ENCODE assay signal across 10 cellular contexts in the genomic region with DNA sequence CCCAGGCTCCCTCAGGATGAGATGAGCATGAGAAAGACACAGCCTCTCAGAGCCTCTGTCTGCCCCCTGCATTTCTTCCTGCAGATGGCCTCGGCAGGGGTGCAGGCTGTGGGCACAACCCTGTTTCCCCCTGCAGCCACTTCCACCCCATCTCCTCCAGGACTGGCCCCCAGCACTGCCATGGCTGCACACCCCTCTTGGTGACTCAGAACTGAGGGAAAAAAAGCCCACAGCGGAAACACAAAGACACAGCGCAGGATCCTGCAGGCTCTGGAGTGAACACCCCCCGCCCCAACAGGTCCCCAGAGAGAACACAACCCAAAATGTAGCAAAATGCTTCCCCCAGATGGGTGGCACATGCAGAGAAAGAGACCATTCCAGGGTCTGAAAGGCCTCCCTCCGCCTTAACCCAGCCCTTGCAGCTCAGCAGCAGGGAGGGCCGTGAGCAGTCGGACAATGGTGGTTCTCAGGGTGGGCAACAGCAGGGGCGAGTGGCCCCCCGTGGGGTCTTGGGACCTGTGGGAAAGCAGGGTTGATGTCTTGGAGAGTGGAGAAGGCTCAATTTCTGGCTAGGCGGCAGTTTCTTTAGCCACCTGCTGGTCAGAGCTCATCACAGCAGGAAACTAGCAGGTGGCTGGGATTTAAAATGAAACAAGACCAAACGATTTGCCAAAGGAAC. TPM values are rescaled to one million over a fixed set of nuclear protein-coding genes. Genes with fewer than 3 reads are reported as not detected.
A peak's percentile ranks its signal among the peaks of the same experiment; 100 is the strongest.
DNase-seq lines count a peak whose midpoint lies in the region; ATAC-seq, FAIRE-seq and TF ChIP-seq lines count a peak whose summit lies in the region.
"Had no signal": no experiment of that assay in that cellular context is flagged by ENCODE, and none has a peak within 500 bp of the region (broad histone marks: within the 10 kb centered on the region; RNA-seq: fewer than 3 reads in every experiment).

No MANE protein-coding gene starts in this region.

- peaks cover 9% of the 10 kb centered on the region for H3K9me3 Mint-ChIP-seq in activated naive CD4-positive, alpha-beta T cell treated with anti-CD3 and anti-CD28 coated beads, Interleukin-2, amount 10 ng/mL, durations not matched to agents 7 days and 5 days
- H3K9me3 Mint-ChIP-seq in endothelial cell (ENCODE audit: unreplicated experiment): no peaks in the 10 kb centered on the region

- intact Hi-C loops in ovary (cut with DNase I): no loop called here

- no peaks in the 10 kb centered on the region for H3K27me3 Mint-ChIP-seq in activated naive CD4-positive, alpha-beta T cell treated with anti-CD3 and anti-CD28 coated beads, Interleukin-2, amount 10 ng/mL, durations not matched to agents 7 days and 5 days
- H3K27me3 Mint-ChIP-seq in endothelial cell (ENCODE audit: unreplicated experiment): peaks cover 8% of the 10 kb centered on the region

- peak; percentile 43 for DNase-seq in activated naive CD4-positive, alpha-beta T cell treated with anti-CD3 and anti-CD28 coated beads, Interleukin-2, amount 10 ng/mL, durations not matched to agents 7 days and 5 days
- no peak for DNase-seq in activated naive CD4-positive, alpha-beta T cell treated with anti-CD3 and anti-CD28 coated beads, Interleukin-2, amount 50 U/mL, for 16 hours
- peak; percentile 24 for DNase-seq in NCI-H146 (lab: John Stamatoyannopoulos, UW)
- DNase-seq in endothelial cell (ENCODE audit: low spot score): no peak
- DNase-seq in small intestine: peak; percentile 34
- DNase-seq in effector memory CD4-positive, alpha-beta T cell: no peak
- no peak for DNase-seq in ovary
- DNase-seq: GDM1 had no signal

- H3K4me3 Mint-ChIP-seq in activated naive CD4-positive, alpha-beta T cell treated with anti-CD3 and anti-CD28 coated beads, Interleukin-2, amount 10 ng/mL, durations not matched to agents 7 days and 5 days: no peak overlapping the region
- H3K4me3 Mint-ChIP-seq in endothelial cell (ENCODE audit: unreplicated experiment): no peak overlapping the region

- peaks cover 2 to 6% of the 10 kb centered on the region in 2 donors for H3K36me3 ChIP-seq in small intestine (ENCODE audit: control insufficient read depth in 2 of 2, insufficient read depth in 2 of 2, low read length in 2 of 2)
- H3K36me3 ChIP-seq in effector memory CD4-positive, alpha-beta T cell (ENCODE audit: control insufficient read depth, insufficient read depth, low read length): peaks cover 32% of the 10 kb centered on the region
- no peaks in the 10 kb centered on the region for H3K36me3 ChIP-seq in ovary

- H3K27ac ChIP-seq in small intestine (ENCODE audit: low read depth in 1 of 2, low read length in 1 of 2) (no peak overlapping the region), ovary (no peak overlapping the region)
- H3K27ac ChIP-seq in effector memory CD4-positive, alpha-beta T cell (ENCODE audit: insufficient read depth, low read length, poor library complexity, severe bottlenecking): no peak overlapping the region

- H3K36me3 Mint-ChIP-seq in activated naive CD4-positive, alpha-beta T cell treated with anti-CD3 and anti-CD28 coated beads, Interleukin-2, amount 10 ng/mL, durations not matched to agents 7 days and 5 days: peaks cover 31% of the 10 kb centered on the region
- H3K36me3 Mint-ChIP-seq in endothelial cell (ENCODE audit: low read depth, unreplicated experiment): peaks cover 26% of the 10 kb centered on the region

- CTCF ChIA-PET in activated naive CD4-positive, alpha-beta T cell treated with anti-CD3 and anti-CD28 coated beads, Interleukin-2, amount 10 ng/mL, durations not matched to agents 7 days and 5 days (lab: Charles Lee): interaction anchor here (1.3 kb wide), 2 partner anchors 10 to 105 kb away, joined by 3 to 5 read pairs; no protein-coding TSS in a partner anchor

- H3K9me3 ChIP-seq in small intestine (ENCODE audit: control insufficient read depth, low read depth) (no peaks in the 10 kb centered on the region), ovary (no peaks in the 10 kb centered on the region)
- H3K9me3 ChIP-seq in effector memory CD4-positive, alpha-beta T cell (ENCODE audit: control insufficient read depth, low read length): no peaks in the 10 kb centered on the region

- H3K27ac Mint-ChIP-seq in activated naive CD4-positive, alpha-beta T cell treated with anti-CD3 and anti-CD28 coated beads, Interleukin-2, amount 10 ng/mL, durations not matched to agents 7 days and 5 days: no peak overlapping the region
- H3K27ac Mint-ChIP-seq in endothelial cell (ENCODE audit: unreplicated experiment): no peak overlapping the region

- H3K4me3 ChIP-seq in small intestine (ENCODE audit: low read depth in 1 of 2, low read length in 2 of 2): no peak overlapping the region
- H3K4me3 ChIP-seq in effector memory CD4-positive, alpha-beta T cell (ENCODE audit: insufficient read depth, low read depth, low read length, poor library complexity, severe bottlenecking): no peak overlapping the region
- H3K4me3 ChIP-seq in ovary: no peak overlapping the region

- TF ChIP-seq EP300 in ovary (IDR thresholded peaks at IDR 0.05): no peak

- H3K4me1 Mint-ChIP-seq in activated naive CD4-positive, alpha-beta T cell treated with anti-CD3 and anti-CD28 coated beads, Interleukin-2, amount 10 ng/mL, durations not matched to agents 7 days and 5 days: peaks cover 10% of the 10 kb centered on the region
- H3K4me1 Mint-ChIP-seq in endothelial cell (ENCODE audit: unreplicated experiment): peaks cover 5% of the 10 kb centered on the region

- H3K4me1 ChIP-seq in small intestine (ENCODE audit: control insufficient read depth in 2 of 2, insufficient read depth in 1 of 2, low read depth in 1 of 2, low read length in 1 of 2) (no peaks in the 10 kb centered on the region), ovary (ENCODE audit: insufficient read depth) (peaks cover 3% of the 10 kb centered on the region)
- H3K4me1 ChIP-seq in effector memory CD4-positive, alpha-beta T cell (ENCODE audit: control insufficient read depth, insufficient read depth, low read length, poor library complexity, severe bottlenecking): peaks cover 7% of the 10 kb centered on the region

- FAIRE-seq in small intestine (lab: Jason Lieb, UNC): no peak

- 64 to 73% (median 67%) methylated on average over 11 of the region's 11 CpGs for WGBS in small intestine, 3 donors
- WGBS in ovary, 3 donors: 72 to 77% (median 75%) methylated on average over 10 to 11 of the region's 11 CpGs

- H3K27me3 ChIP-seq in small intestine (ENCODE audit: control insufficient read depth in 2 of 2, insufficient read depth in 2 of 2, low read length in 2 of 2): no peaks in the 10 kb centered on the region
- no peaks in the 10 kb centered on the region for H3K27me3 ChIP-seq in effector memory CD4-positive, alpha-beta T cell (replicated peaks; ENCODE audit: control insufficient read depth, insufficient read depth, low read length, poor library complexity, severe bottlenecking)
- no peaks in the 10 kb centered on the region for H3K27me3 ChIP-seq in ovary

- no peak for ATAC-seq in HG02623 (IDR thresholded peaks at IDR 0.05; ENCODE audit: unreplicated experiment)
- ATAC-seq: esophagus mucosa had no signal

- no peak for TF ChIP-seq POLR2A in ovary (IDR thresholded peaks at IDR 0.05)

- peak; percentile 79 for TF ChIP-seq CTCF in endothelial cell (IDR thresholded peaks at IDR 0.05; ENCODE audit: unreplicated experiment)
- TF ChIP-seq CTCF in ovary (IDR thresholded peaks at IDR 0.05): no peak

RNA-seq across cellular contexts. Expression of a gene that starts 8.0 kb away (rescaled TPM):
- total RNA-seq in endothelial cell (ENCODE audit: unreplicated experiment) (48.5 TPM), ovary (10 to 100 TPM; 35.9 to 52.2 (median 40.8) TPM)
- polyA plus RNA-seq in small intestine (10 to 100 TPM; 23.0 to 55.5 (median 44.6) TPM), ovary (10 to 100 TPM in 1 of 2 donors, 1 to 10 TPM in 1; 7.5 to 42.6 TPM)

RNA-seq across cellular contexts. Expression of a gene that starts 14.2 kb away (rescaled TPM):
- total RNA-seq in endothelial cell (ENCODE audit: unreplicated experiment): 42.1 TPM
- 10 to 100 TPM; 15.9 to 27.6 (median 27.5) TPM for polyA plus RNA-seq in small intestine
- total RNA-seq in ovary: 10 to 100 TPM; 24.9 to 44.6 (median 41.1) TPM
- polyA plus RNA-seq in ovary: 10 to 100 TPM in 1 of 2 donors, 1 to 10 TPM in 1; 2.3 to 33.2 TPM

RNA-seq across cellular contexts. Expression of a gene that starts 24.6 kb away (rescaled TPM):
- total RNA-seq in endothelial cell (ENCODE audit: unreplicated experiment) (33.4 TPM), ovary (10 to 100 TPM in 6 of 7 donors, 1 to 10 TPM in 1; 7.9 to 35.3 (median 23.3) TPM)
- polyA plus RNA-seq in small intestine (1 to 10 TPM in 2 of 3 donors, under 1 TPM in 1; 0.45 to 7.1 (median 3.5) TPM), ovary (10 to 100 TPM in 1 of 2 donors, under 1 TPM in 1; 0.87 to 26.5 TPM)

RNA-seq across cellular contexts. Expression of a gene that starts 33.3 kb away (rescaled TPM):
- total RNA-seq in endothelial cell (ENCODE audit: unreplicated experiment) (62.4 TPM), ovary (10 to 100 TPM in 4 of 7 donors, 1 to 10 TPM in 3; 2.0 to 31.6 (median 12.0) TPM)
- polyA plus RNA-seq in small intestine (1 to 10 TPM in 2 of 3 donors, not detected in 1; 2.4 to 7.9 TPM), ovary (10 to 100 TPM in 1 of 2 donors, under 1 TPM in 1; 0.92 to 13.0 TPM)

RNA-seq across cellular contexts. Expression of a gene that starts 36.1 kb away (rescaled TPM):
- total RNA-seq in endothelial cell (ENCODE audit: unreplicated experiment) (18.7 TPM), ovary (10 to 100 TPM; 18.9 to 31.1 (median 23.0) TPM)
- polyA plus RNA-seq in small intestine (10 to 100 TPM; 23.6 to 94.6 (median 90.8) TPM), ovary (10 to 100 TPM in 1 of 2 donors, under 1 TPM in 1; 0.40 to 23.4 TPM)

Comparison
In these comparisons a context has a peak if more than half of its experiments do, and no peak if none do; other contexts are left out.
1. DNase-seq: peak in activated naive CD4-positive, alpha-beta T cell treated with anti-CD3 and anti-CD28 coated beads, Interleukin-2, amount 10 ng/mL, durations not matched to agents 7 days and 5 days (single experiment), NCI-H146 (single experiment) and small intestine (single experiment); none in activated naive CD4-positive, alpha-beta T cell treated with anti-CD3 and anti-CD28 coated beads, Interleukin-2, amount 50 U/mL, for 16 hours (single experiment), endothelial cell (single experiment), effector memory CD4-positive, alpha-beta T cell (0 of 3) and ovary (0 of 5).